In the genomic region with DNA sequence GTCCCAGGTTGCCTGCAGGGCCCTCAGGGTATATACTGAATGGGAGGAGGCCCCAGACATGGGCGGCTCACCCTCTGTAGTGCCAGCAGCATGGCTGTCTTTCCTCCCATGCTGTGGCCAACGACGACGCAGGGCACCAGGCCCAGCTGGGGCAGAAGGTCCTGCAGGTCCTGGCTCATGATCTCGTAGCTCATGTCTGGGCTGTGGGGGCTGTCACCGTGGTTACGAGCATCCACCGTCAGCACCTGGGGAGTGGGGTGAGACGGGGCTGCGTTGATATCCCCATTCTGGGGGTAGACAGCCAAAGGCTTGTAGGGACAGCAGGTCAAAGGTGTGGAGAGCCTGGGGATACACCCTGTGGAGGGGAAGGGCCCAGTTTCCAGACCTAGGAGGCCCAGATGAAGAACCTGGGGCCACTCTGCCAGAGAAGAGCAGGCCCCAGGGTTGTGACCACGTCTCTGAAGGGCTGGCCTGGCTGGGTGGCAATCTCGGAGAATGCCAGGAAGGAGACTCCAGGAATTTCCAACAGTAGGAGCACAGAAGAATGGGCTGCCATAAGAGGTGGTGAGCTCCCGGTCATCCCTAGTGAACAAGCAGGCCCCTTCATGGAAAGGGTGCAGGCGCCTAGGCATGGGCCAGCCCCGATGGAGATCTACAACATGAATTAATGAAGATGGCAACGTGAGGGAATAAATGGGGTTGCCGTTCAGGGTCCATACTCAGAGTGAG, we compare ENCODE assay signal across 8 cellular contexts. TPM values are rescaled to one million over a fixed set of nuclear protein-coding genes. Genes with fewer than 3 reads are reported as not detected.
A peak's percentile ranks its signal among the peaks of the same experiment; 100 is the strongest.
DNase-seq lines count a peak whose midpoint lies in the region; ATAC-seq and TF ChIP-seq lines count a peak whose summit lies in the region.

No MANE protein-coding gene starts in this region.

- no peak overlapping the region for H4K8ac ChIP-seq in neuronal stem cell (ENCODE audit: low read depth, low read length)

- H3K27ac Mint-ChIP-seq in CD4-positive, alpha-beta memory T cell: peak overlapping the region in 5 of 7 donors; percentile 75 to 94 (median 89)
- H3K27ac Mint-ChIP-seq in endothelial cell (ENCODE audit: unreplicated experiment): no peak overlapping the region

- H2AFZ ChIP-seq in OCI-LY1 (ENCODE audit: low read length) (no peak overlapping the region), neuronal stem cell (ENCODE audit: low read length) (peak overlapping the region; percentile 93)

- no peaks in the 10 kb centered on the region for H3K9me3 Mint-ChIP-seq in CD4-positive, alpha-beta memory T cell
- no peaks in the 10 kb centered on the region for H3K9me3 Mint-ChIP-seq in endothelial cell (ENCODE audit: unreplicated experiment)

- CTCF ChIA-PET in CD4-positive, alpha-beta memory T cell (lab: Charles Lee; ENCODE audit: partially characterized antibody): interaction anchor here (2.0 to 9.7 kb wide), 2 partner anchors 15 to 132 kb away, joined by 5 to 142 read pairs; no protein-coding TSS in a partner anchor

- peak overlapping the region; percentile 75 for H3K27ac ChIP-seq in CD4-positive, alpha-beta memory T cell (ENCODE audit: low read depth, low read length)
- no peak overlapping the region for H3K27ac ChIP-seq in OCI-LY1 (ENCODE audit: low read depth, low read length, poor library complexity, severe bottlenecking)
- no peak overlapping the region for H3K27ac ChIP-seq in neuronal stem cell (replicated peaks; ENCODE audit: low read length)

- H3K4me3 ChIP-seq in CD4-positive, alpha-beta memory T cell (ENCODE audit: low read length in 2 of 2): peak overlapping the region in 1 of 2 donors; percentile 78
- H3K4me3 ChIP-seq in OCI-LY1 (ENCODE audit: low read depth, low read length, poor library complexity, severe bottlenecking): peak overlapping the region; percentile 82
- peak overlapping the region; percentile 24 to 88 for H3K4me3 ChIP-seq in neuronal stem cell (ENCODE audit: low read length in 2 of 2)

- H3K4me1 Mint-ChIP-seq in CD4-positive, alpha-beta memory T cell: peaks cover 6 to 26% (median 13%) of the 10 kb centered on the region in 4 donors
- H3K4me1 Mint-ChIP-seq in endothelial cell (ENCODE audit: unreplicated experiment): peaks cover 5% of the 10 kb centered on the region

- H4K20me1 ChIP-seq in OCI-LY1 (ENCODE audit: insufficient read depth, low read length): no peaks in the 10 kb centered on the region

- peak overlapping the region; percentile 85; the same call in 1 of the 2 replicates for H3K9ac ChIP-seq in OCI-LY1 (ENCODE audit: low read length)
- H3K9ac ChIP-seq in neuronal stem cell (ENCODE audit: low read depth, low read length, poor library complexity): peak overlapping the region; percentile 70

- H3K4me2 ChIP-seq in OCI-LY1 (ENCODE audit: low read length) (peak overlapping the region; percentile 76), neuronal stem cell (ENCODE audit: insufficient read depth, low read length, poor library complexity, severe bottlenecking) (peak overlapping the region; percentile 98)

- H2BK5ac ChIP-seq in neuronal stem cell (ENCODE audit: low read length): no peak overlapping the region

- intact Hi-C loops in CD4-positive, alpha-beta memory T cell (cut with micrococcal nuclease): loop anchor here (1.0 to 2.0 kb wide), 7 partner anchors 18 to 909 kb away; a partner anchor contains a TSS

- no peak for DNase-seq in CD4-positive, alpha-beta memory T cell
- DNase-seq in endothelial cell (ENCODE audit: low spot score) (no peak), neuronal stem cell (ENCODE audit: low spot score) (no peak), NCI-H2227 (lab: John Stamatoyannopoulos, UW; ENCODE audit: unreplicated experiment) (no peak)
- DNase-seq in stimulated activated CD8-positive, alpha-beta memory T cell treated with anti-CD3 and anti-CD28 coated beads, Interleukin-4, amount 100 ng/mL, for 48 hours: no peak
- no peak for DNase-seq in effector CD4-positive, alpha-beta T cell

- H4K91ac ChIP-seq in neuronal stem cell (ENCODE audit: low read depth, low read length, poor library complexity): no peak overlapping the region

- no peak overlapping the region for H3K4ac ChIP-seq in neuronal stem cell (ENCODE audit: low read length)

- WGBS in neuronal stem cell (ENCODE audit: extremely low coverage in 2 of 2, insufficient read length in 2 of 2, insufficient replicate concordance in 1 of 2), 2 donors: no CpG with 5 or more reads among the region's 17 CpGs

- H3K36me3 Mint-ChIP-seq in CD4-positive, alpha-beta memory T cell: peaks cover 0 to 7% of the 10 kb centered on the region in 2 donors
- H3K36me3 Mint-ChIP-seq in endothelial cell (ENCODE audit: low read depth, unreplicated experiment): no peaks in the 10 kb centered on the region

- peaks cover 21% of the 10 kb centered on the region for H3K4me1 ChIP-seq in CD4-positive, alpha-beta memory T cell (ENCODE audit: insufficient read depth, low read length)
- H3K4me1 ChIP-seq in OCI-LY1 (ENCODE audit: insufficient read depth, low read length, severe bottlenecking): peaks cover 15% of the 10 kb centered on the region
- peaks cover 14 to 22% of the 10 kb centered on the region in 2 donors for H3K4me1 ChIP-seq in neuronal stem cell (ENCODE audit: control insufficient read depth in 2 of 2, insufficient read depth in 1 of 2, low read depth in 1 of 2, low read length in 2 of 2)

- TF ChIP-seq CTCF in OCI-LY1 (IDR thresholded peaks at IDR 0.05; ENCODE audit: low read length): no peak
- no peak for TF ChIP-seq CTCF in endothelial cell (IDR thresholded peaks at IDR 0.05; ENCODE audit: unreplicated experiment)

- peak overlapping the region; percentile 88 to 95 (median 91) for H3K4me3 Mint-ChIP-seq in CD4-positive, alpha-beta memory T cell
- peak overlapping the region; percentile 88 for H3K4me3 Mint-ChIP-seq in endothelial cell (ENCODE audit: unreplicated experiment)

- H3K36me3 ChIP-seq in CD4-positive, alpha-beta memory T cell (ENCODE audit: insufficient read depth, low read length): no peaks in the 10 kb centered on the region
- H3K36me3 ChIP-seq in OCI-LY1 (ENCODE audit: insufficient read depth, low read length) (peaks cover 16% of the 10 kb centered on the region), neuronal stem cell (replicated peaks in 1 of 2; ENCODE audit: control insufficient read depth in 2 of 2, insufficient read depth in 2 of 2, low read length in 2 of 2) (peaks cover 21 to 22% of the 10 kb centered on the region in 2 donors)

- H2BK15ac ChIP-seq in neuronal stem cell (ENCODE audit: low read length): peak overlapping the region; percentile 39

- H3K9me3 ChIP-seq in CD4-positive, alpha-beta memory T cell (ENCODE audit: control insufficient read depth in 1 of 2, low read length in 2 of 2): no peaks in the 10 kb centered on the region
- H3K9me3 ChIP-seq in OCI-LY1 (ENCODE audit: low read length) (no peaks in the 10 kb centered on the region), neuronal stem cell (replicated peaks in 1 of 2; ENCODE audit: control insufficient read depth in 2 of 2, insufficient read depth in 1 of 2, low read depth in 1 of 2, low read length in 2 of 2) (no peaks in the 10 kb centered on the region)

- no peaks in the 10 kb centered on the region for H3K27me3 Mint-ChIP-seq in CD4-positive, alpha-beta memory T cell
- peaks cover 3% of the 10 kb centered on the region for H3K27me3 Mint-ChIP-seq in endothelial cell (ENCODE audit: unreplicated experiment)

- no peaks in the 10 kb centered on the region for H3F3A ChIP-seq in OCI-LY1 (ENCODE audit: insufficient read depth, low read length)

- H3K79me2 ChIP-seq in OCI-LY1 (ENCODE audit: insufficient read depth, low read length): no peaks in the 10 kb centered on the region

- H2BK120ac ChIP-seq in neuronal stem cell (ENCODE audit: low read depth, low read length): no peak overlapping the region

- peak overlapping the region; percentile 30 for H2AK5ac ChIP-seq in neuronal stem cell (ENCODE audit: low read depth, low read length)

- no peak overlapping the region for H3K23ac ChIP-seq in neuronal stem cell (ENCODE audit: low read depth, low read length, poor library complexity)

- H3K27me3 ChIP-seq in CD4-positive, alpha-beta memory T cell (ENCODE audit: insufficient read depth, low read length): no peaks in the 10 kb centered on the region
- no peaks in the 10 kb centered on the region for H3K27me3 ChIP-seq in OCI-LY1 (ENCODE audit: insufficient read depth, low read length)
- H3K27me3 ChIP-seq in neuronal stem cell (ENCODE audit: control insufficient read depth in 3 of 3, insufficient read depth in 3 of 3, low read depth in 1 of 3, low read length in 3 of 3): no peaks in the 10 kb centered on the region

- POLR2A ChIA-PET in CD4-positive, alpha-beta memory T cell (lab: Charles Lee; ENCODE audit: partially characterized antibody): interaction anchor here (0.9 to 2.1 kb wide), 5 partner anchors 8 to 909 kb away, joined by 3 to 12 read pairs (median 10); a partner anchor contains a TSS

- no peak overlapping the region for H2BK12ac ChIP-seq in neuronal stem cell (ENCODE audit: low read length)

- H3K79me1 ChIP-seq in neuronal stem cell (ENCODE audit: low read depth, low read length): peaks cover 6% of the 10 kb centered on the region

- H3K18ac ChIP-seq in neuronal stem cell (ENCODE audit: low read length): peak overlapping the region; percentile 41

- H3K14ac ChIP-seq in neuronal stem cell (ENCODE audit: low read length): no peak overlapping the region

- no peak for ATAC-seq in HG03469 (IDR thresholded peaks at IDR 0.05; ENCODE audit: unreplicated experiment)

- no peaks in the 10 kb centered on the region for H3K9me2 ChIP-seq in OCI-LY1 (ENCODE audit: low read depth, low read length)

RNA-seq across cellular contexts. Expression of a gene that starts 0.9 kb away (rescaled TPM):
- total RNA-seq in CD4-positive, alpha-beta memory T cell: 10 to 100 TPM; 22.3 to 23.9 TPM
- 10 to 100 TPM in 1 of 2 donors, 1 to 10 TPM in 1; 7.4 to 13.1 TPM for polyA plus RNA-seq in CD4-positive, alpha-beta memory T cell
- total RNA-seq in endothelial cell (ENCODE audit: unreplicated experiment): 16.4 TPM
- polyA plus RNA-seq in neuronal stem cell (2013, experiment 1 of 2): 17.1 TPM
- polyA plus RNA-seq in neuronal stem cell (2013, experiment 2 of 2): 16.7 TPM

RNA-seq across cellular contexts. Expression of a gene that starts 18.2 kb away (rescaled TPM):
- 1 to 10 TPM; 7.5 to 8.3 TPM for total RNA-seq in CD4-positive, alpha-beta memory T cell
- 1 to 10 TPM; 1.2 to 3.3 TPM for polyA plus RNA-seq in CD4-positive, alpha-beta memory T cell
- total RNA-seq in endothelial cell (ENCODE audit: unreplicated experiment): 13.2 TPM
- 20.3 TPM for polyA plus RNA-seq in neuronal stem cell (2013, experiment 1 of 2)
- polyA plus RNA-seq in neuronal stem cell (2013, experiment 2 of 2): 17.6 TPM

RNA-seq across cellular contexts. Expression of a gene that starts 32.4 kb away (rescaled TPM):
- not detected for total RNA-seq in CD4-positive, alpha-beta memory T cell
- polyA plus RNA-seq in CD4-positive, alpha-beta memory T cell: not detected
- 0.36 TPM for total RNA-seq in endothelial cell (ENCODE audit: unreplicated experiment)
- 13.8 TPM for polyA plus RNA-seq in neuronal stem cell (2013, experiment 1 of 2)
- 13.7 TPM for polyA plus RNA-seq in neuronal stem cell (2013, experiment 2 of 2)

RNA-seq across cellular contexts. Expression of a gene that starts 54.3 kb away (rescaled TPM):
- 10 to 100 TPM; 54.3 to 60.6 TPM for total RNA-seq in CD4-positive, alpha-beta memory T cell
- 100 to 1,000 TPM; 114 to 187 TPM for polyA plus RNA-seq in CD4-positive, alpha-beta memory T cell
- total RNA-seq in endothelial cell (ENCODE audit: unreplicated experiment): 50.6 TPM
- 69.9 TPM for polyA plus RNA-seq in neuronal stem cell (2013, experiment 1 of 2)
- polyA plus RNA-seq in neuronal stem cell (2013, experiment 2 of 2): 73.3 TPM

RNA-seq across cellular contexts. Expression of a gene that starts 54.4 kb away (rescaled TPM):
- total RNA-seq in CD4-positive, alpha-beta memory T cell: 10 to 100 TPM; 16.3 to 16.5 TPM
- polyA plus RNA-seq in CD4-positive, alpha-beta memory T cell: 1 to 10 TPM; 8.3 to 9.4 TPM
- total RNA-seq in endothelial cell (ENCODE audit: unreplicated experiment): 10.3 TPM
- 3.3 TPM for polyA plus RNA-seq in neuronal stem cell (2013, experiment 1 of 2)
- polyA plus RNA-seq in neuronal stem cell (2013, experiment 2 of 2): 3.4 TPM
